17 cellular contexts compared by ENCODE assay signal in genomic region chr11:122177238-122177637, GRCh38.
DNase-seq lines count a peak whose midpoint lies in the region; FAIRE-seq and TF ChIP-seq lines count a peak whose summit lies in the region.
"Had no signal": no experiment of that assay in that cellular context is flagged by ENCODE, and none has a peak within 500 bp of the region (broad histone marks: within the 10 kb centered on the region; RNA-seq: fewer than 3 reads in every experiment).

No MANE protein-coding gene starts in this region.

- H3K79me2 ChIP-seq in astrocyte (ENCODE audit: insufficient read depth, low read length) = peaks cover 95% of the 10 kb centered on the region

- peak overlapping the region; percentile 99 for H3K4me3 ChIP-seq in astrocyte (ENCODE audit: insufficient read depth, low read depth, low read length)
- H3K4me3 ChIP-seq: left lung, SK-N-MC had no signal

- H3K4me2 ChIP-seq in astrocyte (ENCODE audit: low read length) = peak overlapping the region; percentile 92

- peak overlapping the region; percentile 97 for H3K27ac ChIP-seq in astrocyte (ENCODE audit: low read depth, low read length)
- H3K27ac ChIP-seq: C4-2B, left lung, SK-N-MC had no signal

- no peaks in the 10 kb centered on the region for H3K9me3 Mint-ChIP-seq in HFFc6
- H3K9me3 Mint-ChIP-seq in astrocyte (ENCODE audit: unreplicated experiment) = no peaks in the 10 kb centered on the region
- no peaks in the 10 kb centered on the region for H3K9me3 Mint-ChIP-seq in activated CD4-positive, alpha-beta T cell treated with anti-CD3 and anti-CD28 coated beads, Interleukin-2, amount 10 ng/mL, durations not matched to agents 7 days and 5 days
- H3K9me3 Mint-ChIP-seq: activated naive CD8-positive, alpha-beta T cell treated with anti-CD3 and anti-CD28 coated beads, Interleukin-2, amount 50 U/mL, for 24 hours had no signal

- peak overlapping the region; percentile 99 for H3K9ac ChIP-seq in astrocyte (ENCODE audit: low read length)

- peak overlapping the region; percentile 91 for H3K27ac Mint-ChIP-seq in HFFc6
- no peak overlapping the region for H3K27ac Mint-ChIP-seq in astrocyte (ENCODE audit: unreplicated experiment)
- H3K27ac Mint-ChIP-seq in activated CD4-positive, alpha-beta T cell treated with anti-CD3 and anti-CD28 coated beads, Interleukin-2, amount 10 ng/mL, durations not matched to agents 7 days and 5 days = no peak overlapping the region
- H3K27ac Mint-ChIP-seq: activated naive CD8-positive, alpha-beta T cell treated with anti-CD3 and anti-CD28 coated beads, Interleukin-2, amount 50 U/mL, for 24 hours had no signal

- TF ChIP-seq CTCF in HFFc6 (IDR thresholded peaks at IDR 0.05) (no peak), astrocyte (IDR thresholded peaks at IDR 0.05; ENCODE audit: insufficient read depth, low read depth, low read length) (no peak)

- DNase-seq in HFFc6 (no peak), astrocyte (ENCODE audit: low read depth) (no peak), foreskin melanocyte (peak; percentile 88), superior temporal gyrus (ENCODE audit: extremely low spot score) (peak; percentile 71), NCI-H2227 treated with DMSO at 0.1 percent for 48 hours (lab: John Stamatoyannopoulos, UW) (no peak), KG1 (lab: John Stamatoyannopoulos, UW) (no peak), NCI-H526 treated with DMSO at 0.1 percent for 48 hours (lab: John Stamatoyannopoulos, UW) (no peak)
- DNase-seq in activated CD4-positive, alpha-beta T cell treated with anti-CD3 and anti-CD28 coated beads, Interleukin-2, amount 10 ng/mL, durations not matched to agents 7 days and 5 days = no peak
- DNase-seq: activated naive CD8-positive, alpha-beta T cell treated with anti-CD3 and anti-CD28 coated beads, Interleukin-2, amount 50 U/mL, for 24 hours; left lung; NCI-H1417 treated with DMSO at 0.1 percent for 48 hours; NCI-H2171; stimulated activated CD4-positive, alpha-beta T cell treated with anti-CD3 and anti-CD28 coated beads, Interleukin-4, amount 100 ng/mL, for 24 hours; T1000 had no signal

- H3K4me1 ChIP-seq in astrocyte (ENCODE audit: insufficient read depth, low read length) = peaks cover 69% of the 10 kb centered on the region
- H3K4me1 ChIP-seq: left lung had no signal

- H3K36me3 Mint-ChIP-seq in HFFc6 (ENCODE audit: low read depth) = peaks cover 84% of the 10 kb centered on the region
- H3K36me3 Mint-ChIP-seq in astrocyte (ENCODE audit: low read depth, unreplicated experiment) = peaks cover 9% of the 10 kb centered on the region
- no peaks in the 10 kb centered on the region for H3K36me3 Mint-ChIP-seq in activated CD4-positive, alpha-beta T cell treated with anti-CD3 and anti-CD28 coated beads, Interleukin-2, amount 10 ng/mL, durations not matched to agents 7 days and 5 days (ENCODE audit: low read depth)

- H3K27me3 ChIP-seq in astrocyte (ENCODE audit: insufficient read depth, low read length) = no peaks in the 10 kb centered on the region
- H3K27me3 ChIP-seq: left lung had no signal

- no peak overlapping the region for H2AFZ ChIP-seq in astrocyte (ENCODE audit: low read depth, low read length)

- POLR2A ChIA-PET in activated CD4-positive, alpha-beta T cell treated with anti-CD3 and anti-CD28 coated beads, Interleukin-2, amount 10 ng/mL, durations not matched to agents 7 days and 5 days (lab: Charles Lee) = no interaction called here

- CTCF ChIA-PET in activated CD4-positive, alpha-beta T cell treated with anti-CD3 and anti-CD28 coated beads, Interleukin-2, amount 10 ng/mL, durations not matched to agents 7 days and 5 days (lab: Charles Lee) = no interaction called here

- H4K20me1 ChIP-seq in astrocyte (ENCODE audit: insufficient read depth, low read length) = peaks cover 39% of the 10 kb centered on the region

- H3K27me3 Mint-ChIP-seq in HFFc6 (ENCODE audit: insufficient read depth) (no peaks in the 10 kb centered on the region), astrocyte (ENCODE audit: low read depth, unreplicated experiment) (no peaks in the 10 kb centered on the region)
- no peaks in the 10 kb centered on the region for H3K27me3 Mint-ChIP-seq in activated CD4-positive, alpha-beta T cell treated with anti-CD3 and anti-CD28 coated beads, Interleukin-2, amount 10 ng/mL, durations not matched to agents 7 days and 5 days

- H3K36me3 ChIP-seq in astrocyte (ENCODE audit: insufficient read depth, low read length) = peaks cover 41% of the 10 kb centered on the region
- H3K36me3 ChIP-seq: left lung had no signal

- FAIRE-seq in astrocyte (lab: Jason Lieb, UNC) = peak; percentile 60
- FAIRE-seq: GM12892 had no signal

- H3K4me3 Mint-ChIP-seq in HFFc6 (peak overlapping the region; percentile 96), astrocyte (ENCODE audit: unreplicated experiment) (peak overlapping the region; percentile 82)
- no peak overlapping the region for H3K4me3 Mint-ChIP-seq in activated CD4-positive, alpha-beta T cell treated with anti-CD3 and anti-CD28 coated beads, Interleukin-2, amount 10 ng/mL, durations not matched to agents 7 days and 5 days
- H3K4me3 Mint-ChIP-seq: activated naive CD8-positive, alpha-beta T cell treated with anti-CD3 and anti-CD28 coated beads, Interleukin-2, amount 50 U/mL, for 24 hours had no signal

- H3K9me3 ChIP-seq in astrocyte (ENCODE audit: insufficient read depth, low read depth, low read length) = no peaks in the 10 kb centered on the region
- H3K9me3 ChIP-seq: left lung had no signal

- H3K4me1 Mint-ChIP-seq in HFFc6 (ENCODE audit: low read depth) (peaks cover 86% of the 10 kb centered on the region), astrocyte (ENCODE audit: low read depth, unreplicated experiment) (peaks cover 60% of the 10 kb centered on the region)
- H3K4me1 Mint-ChIP-seq in activated CD4-positive, alpha-beta T cell treated with anti-CD3 and anti-CD28 coated beads, Interleukin-2, amount 10 ng/mL, durations not matched to agents 7 days and 5 days = no peaks in the 10 kb centered on the region
- H3K4me1 Mint-ChIP-seq: activated naive CD8-positive, alpha-beta T cell treated with anti-CD3 and anti-CD28 coated beads, Interleukin-2, amount 50 U/mL, for 24 hours had no signal

Comparison
In these comparisons a context has a peak if more than half of its experiments do, and no peak if none do; other contexts are left out.
1. DNase-seq: peak in foreskin melanocyte (single experiment) and superior temporal gyrus (single experiment); none in HFFc6 (single experiment), astrocyte (single experiment), activated CD4-positive, alpha-beta T cell treated with anti-CD3 and anti-CD28 coated beads, Interleukin-2, amount 10 ng/mL, durations not matched to agents 7 days and 5 days (single experiment), NCI-H2227 treated with DMSO at 0.1 percent for 48 hours (single experiment), KG1 (single experiment) and NCI-H526 treated with DMSO at 0.1 percent for 48 hours (single experiment).